8 cellular contexts compared by ENCODE assay signal in the genomic region with DNA sequence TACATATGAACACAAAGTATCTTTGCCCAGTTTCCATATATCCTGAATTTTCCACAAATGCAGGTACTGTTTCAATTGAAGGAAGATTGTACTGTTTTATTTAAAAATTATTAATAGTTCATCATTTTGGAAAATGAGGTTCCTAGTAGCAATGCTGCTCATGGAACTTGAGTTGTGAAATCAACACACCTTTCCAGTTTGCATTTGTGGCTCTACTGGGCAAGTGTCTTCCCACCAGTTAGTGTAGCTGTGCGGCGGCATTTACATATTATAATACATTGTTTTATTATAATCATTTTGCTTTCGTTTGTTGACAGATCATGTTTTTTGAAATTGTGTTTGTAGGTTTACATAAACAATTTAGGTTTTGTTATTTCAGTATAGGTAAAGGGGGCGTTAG. TPM values are rescaled to one million over a fixed set of nuclear protein-coding genes. Genes with fewer than 3 reads are reported as not detected.
A peak's percentile ranks its signal among the peaks of the same experiment; 100 is the strongest.
DNase-seq lines count a peak whose midpoint lies in the region; ATAC-seq and TF ChIP-seq lines count a peak whose summit lies in the region.

No MANE protein-coding gene starts in this region.

- no peaks in the 10 kb centered on the region for H3K27me3 ChIP-seq in hepatocyte

- no peaks in the 10 kb centered on the region for H3K4me1 ChIP-seq in hepatocyte (ENCODE audit: insufficient read depth)

- no peak for TF ChIP-seq CTCF in WTC11 (IDR thresholded peaks at IDR 0.05)
- TF ChIP-seq CTCF in hepatocyte (IDR thresholded peaks at IDR 0.05; ENCODE audit: poor library complexity), result no peak
- no peak for TF ChIP-seq CTCF in GM20000 (IDR thresholded peaks at IDR 0.05; ENCODE audit: extremely low read depth, missing control alignments)

- no peaks in the 10 kb centered on the region for H3K36me3 ChIP-seq in hepatocyte (replicated peaks; ENCODE audit: insufficient read depth, low read depth)

- CTCF ChIA-PET in WTC11 (lab: Charles Lee), result no interaction called here

- no peaks in the 10 kb centered on the region for H3K9me3 ChIP-seq in hepatocyte (ENCODE audit: low read depth)

- ATAC-seq in WTC11 (no peak), GM19328 (IDR thresholded peaks at IDR 0.05; ENCODE audit: unreplicated experiment) (no peak), HG03571 (IDR thresholded peaks at IDR 0.05; ENCODE audit: unreplicated experiment) (no peak)
- no peak for ATAC-seq in stimulated activated naive B cell treated with anti-CD40 and anti-IgM and Interleukin-4, amounts not matched to agents 10 μg/mL and 1 μg/mL and 100 μg/mL, for 72 hours (replicated peaks)

- H3K9me2 ChIP-seq in hepatocyte (replicated peaks; ENCODE audit: insufficient read depth), result no peaks in the 10 kb centered on the region

- DNase-seq in DMS53 (lab: John Stamatoyannopoulos, UW) (peak; percentile 57), DMS53 treated with DMSO at 0.1 percent for 48 hours (lab: John Stamatoyannopoulos, UW; ENCODE audit: unreplicated experiment) (no peak), WTC11 (ENCODE audit: low spot score) (no peak), hepatocyte (ENCODE audit: low spot score) (no peak), GM20000 (ENCODE audit: low spot score) (no peak)
- DNase-seq in stimulated activated naive B cell treated with anti-CD40 and anti-IgM and Interleukin-4, amounts not matched to agents 10 μg/mL and 1 μg/mL and 100 μg/mL, for 72 hours, result no peak

- WGBS in hepatocyte (ENCODE audit: low lambda C conversion rate, missing lambda C conversion rate), result 80% methylated on average over 4 of the region's 4 CpGs

- H3K27ac ChIP-seq in hepatocyte, result peak overlapping the region; percentile 99

- no peaks in the 10 kb centered on the region for H3K27me3 Mint-ChIP-seq in WTC11 (ENCODE audit: low read depth)
- H3K27me3 Mint-ChIP-seq in stimulated activated naive B cell treated with anti-CD40 and anti-IgM and Interleukin-4, amounts not matched to agents 10 μg/mL and 1 μg/mL and 100 μg/mL, for 72 hours, result peaks cover 0 to 11% of the 10 kb centered on the region in 2 donors

- POLR2A ChIA-PET in WTC11 (lab: Charles Lee), result no interaction called here

- H3K4me1 Mint-ChIP-seq in WTC11, result peaks cover 39% of the 10 kb centered on the region
- peaks cover 6 to 26% of the 10 kb centered on the region in 2 donors for H3K4me1 Mint-ChIP-seq in stimulated activated naive B cell treated with anti-CD40 and anti-IgM and Interleukin-4, amounts not matched to agents 10 μg/mL and 1 μg/mL and 100 μg/mL, for 72 hours

- H3K79me2 ChIP-seq in hepatocyte, result peaks cover 29% of the 10 kb centered on the region

- H3K4me3 ChIP-seq in hepatocyte, result peak overlapping the region; percentile 45

- no peaks in the 10 kb centered on the region for H3K9me3 Mint-ChIP-seq in WTC11
- H3K9me3 Mint-ChIP-seq in stimulated activated naive B cell treated with anti-CD40 and anti-IgM and Interleukin-4, amounts not matched to agents 10 μg/mL and 1 μg/mL and 100 μg/mL, for 72 hours, result no peaks in the 10 kb centered on the region

- H3K4me2 ChIP-seq in hepatocyte, result peak overlapping the region; percentile 79

- no peak overlapping the region for H2AFZ ChIP-seq in hepatocyte

- H3K36me3 Mint-ChIP-seq in WTC11, result peaks cover 15% of the 10 kb centered on the region
- H3K36me3 Mint-ChIP-seq in stimulated activated naive B cell treated with anti-CD40 and anti-IgM and Interleukin-4, amounts not matched to agents 10 μg/mL and 1 μg/mL and 100 μg/mL, for 72 hours, result peaks cover 24 to 36% of the 10 kb centered on the region in 2 donors

- H3K4me3 Mint-ChIP-seq in WTC11, result peak overlapping the region; percentile 86
- peak overlapping the region; percentile 96 to 99 for H3K4me3 Mint-ChIP-seq in stimulated activated naive B cell treated with anti-CD40 and anti-IgM and Interleukin-4, amounts not matched to agents 10 μg/mL and 1 μg/mL and 100 μg/mL, for 72 hours

- H3K27ac Mint-ChIP-seq in WTC11, result peak overlapping the region; percentile 98
- H3K27ac Mint-ChIP-seq in stimulated activated naive B cell treated with anti-CD40 and anti-IgM and Interleukin-4, amounts not matched to agents 10 μg/mL and 1 μg/mL and 100 μg/mL, for 72 hours, result peak overlapping the region; percentile 100

- peaks cover 20% of the 10 kb centered on the region for H4K20me1 ChIP-seq in hepatocyte (ENCODE audit: insufficient read depth, poor library complexity, severe bottlenecking)

TF ChIP-seq in WTC11, 78 proteins besides CTCF, POLR2A, EP300 and RAD21 (continues in another document):
- TF ChIP-seq, protein P1, sequence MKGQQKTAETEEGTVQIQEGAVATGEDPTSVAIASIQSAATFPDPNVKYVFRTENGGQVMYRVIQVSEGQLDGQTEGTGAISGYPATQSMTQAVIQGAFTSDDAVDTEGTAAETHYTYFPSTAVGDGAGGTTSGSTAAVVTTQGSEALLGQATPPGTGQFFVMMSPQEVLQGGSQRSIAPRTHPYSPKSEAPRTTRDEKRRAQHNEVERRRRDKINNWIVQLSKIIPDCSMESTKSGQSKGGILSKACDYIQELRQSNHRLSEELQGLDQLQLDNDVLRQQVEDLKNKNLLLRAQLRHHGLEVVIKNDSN (CRISPR knock-in tag; IDR thresholded peaks at IDR 0.05), result no peak
- TF ChIP-seq TP53 (CRISPR knock-in tag; IDR thresholded peaks at IDR 0.05), result no peak
- TF ChIP-seq FOXP1 (CRISPR knock-in tag; IDR thresholded peaks at IDR 0.05; ENCODE audit: borderline replicate concordance), result no peak
- TF ChIP-seq NFE2L1 (CRISPR knock-in tag; IDR thresholded peaks at IDR 0.05), result no peak
- TF ChIP-seq, protein P2, sequence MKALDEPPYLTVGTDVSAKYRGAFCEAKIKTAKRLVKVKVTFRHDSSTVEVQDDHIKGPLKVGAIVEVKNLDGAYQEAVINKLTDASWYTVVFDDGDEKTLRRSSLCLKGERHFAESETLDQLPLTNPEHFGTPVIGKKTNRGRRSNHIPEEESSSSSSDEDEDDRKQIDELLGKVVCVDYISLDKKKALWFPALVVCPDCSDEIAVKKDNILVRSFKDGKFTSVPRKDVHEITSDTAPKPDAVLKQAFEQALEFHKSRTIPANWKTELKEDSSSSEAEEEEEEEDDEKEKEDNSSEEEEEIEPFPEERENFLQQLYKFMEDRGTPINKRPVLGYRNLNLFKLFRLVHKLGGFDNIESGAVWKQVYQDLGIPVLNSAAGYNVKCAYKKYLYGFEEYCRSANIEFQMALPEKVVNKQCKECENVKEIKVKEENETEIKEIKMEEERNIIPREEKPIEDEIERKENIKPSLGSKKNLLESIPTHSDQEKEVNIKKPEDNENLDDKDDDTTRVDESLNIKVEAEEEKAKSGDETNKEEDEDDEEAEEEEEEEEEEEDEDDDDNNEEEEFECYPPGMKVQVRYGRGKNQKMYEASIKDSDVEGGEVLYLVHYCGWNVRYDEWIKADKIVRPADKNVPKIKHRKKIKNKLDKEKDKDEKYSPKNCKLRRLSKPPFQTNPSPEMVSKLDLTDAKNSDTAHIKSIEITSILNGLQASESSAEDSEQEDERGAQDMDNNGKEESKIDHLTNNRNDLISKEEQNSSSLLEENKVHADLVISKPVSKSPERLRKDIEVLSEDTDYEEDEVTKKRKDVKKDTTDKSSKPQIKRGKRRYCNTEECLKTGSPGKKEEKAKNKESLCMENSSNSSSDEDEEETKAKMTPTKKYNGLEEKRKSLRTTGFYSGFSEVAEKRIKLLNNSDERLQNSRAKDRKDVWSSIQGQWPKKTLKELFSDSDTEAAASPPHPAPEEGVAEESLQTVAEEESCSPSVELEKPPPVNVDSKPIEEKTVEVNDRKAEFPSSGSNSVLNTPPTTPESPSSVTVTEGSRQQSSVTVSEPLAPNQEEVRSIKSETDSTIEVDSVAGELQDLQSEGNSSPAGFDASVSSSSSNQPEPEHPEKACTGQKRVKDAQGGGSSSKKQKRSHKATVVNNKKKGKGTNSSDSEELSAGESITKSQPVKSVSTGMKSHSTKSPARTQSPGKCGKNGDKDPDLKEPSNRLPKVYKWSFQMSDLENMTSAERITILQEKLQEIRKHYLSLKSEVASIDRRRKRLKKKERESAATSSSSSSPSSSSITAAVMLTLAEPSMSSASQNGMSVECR (CRISPR knock-in tag; IDR thresholded peaks at IDR 0.05; ENCODE audit: borderline replicate concordance), result no peak
- no peak for TF ChIP-seq ZNF423 (CRISPR knock-in tag; IDR thresholded peaks at IDR 0.05)
- TF ChIP-seq GTF2I (CRISPR knock-in tag; conservative IDR thresholded peaks at IDR 0.05), result no peak
- no peak for TF ChIP-seq KAT7 (CRISPR knock-in tag; IDR thresholded peaks at IDR 0.05; ENCODE audit: borderline replicate concordance)
- TF ChIP-seq, protein P3, sequence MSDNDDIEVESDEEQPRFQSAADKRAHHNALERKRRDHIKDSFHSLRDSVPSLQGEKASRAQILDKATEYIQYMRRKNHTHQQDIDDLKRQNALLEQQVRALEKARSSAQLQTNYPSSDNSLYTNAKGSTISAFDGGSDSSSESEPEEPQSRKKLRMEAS (CRISPR knock-in tag; IDR thresholded peaks at IDR 0.05), result no peak
- TF ChIP-seq ZNF532 (CRISPR knock-in tag; IDR thresholded peaks at IDR 0.05; ENCODE audit: borderline replicate concordance), result no peak

RNA-seq across cellular contexts. Expression of gene DDX3X, which starts 2.0 kb away (rescaled TPM):
- 228 to 250 TPM (median 236 TPM) in 3 replicates for total RNA-seq in WTC11 (2021)
- 179 and 202 TPM in 2 replicates for total RNA-seq in hepatocyte
- 109 and 124 TPM in 2 replicates for polyA plus RNA-seq in hepatocyte
